ENCODE assay signal across 10 cellular contexts in the genomic region with DNA sequence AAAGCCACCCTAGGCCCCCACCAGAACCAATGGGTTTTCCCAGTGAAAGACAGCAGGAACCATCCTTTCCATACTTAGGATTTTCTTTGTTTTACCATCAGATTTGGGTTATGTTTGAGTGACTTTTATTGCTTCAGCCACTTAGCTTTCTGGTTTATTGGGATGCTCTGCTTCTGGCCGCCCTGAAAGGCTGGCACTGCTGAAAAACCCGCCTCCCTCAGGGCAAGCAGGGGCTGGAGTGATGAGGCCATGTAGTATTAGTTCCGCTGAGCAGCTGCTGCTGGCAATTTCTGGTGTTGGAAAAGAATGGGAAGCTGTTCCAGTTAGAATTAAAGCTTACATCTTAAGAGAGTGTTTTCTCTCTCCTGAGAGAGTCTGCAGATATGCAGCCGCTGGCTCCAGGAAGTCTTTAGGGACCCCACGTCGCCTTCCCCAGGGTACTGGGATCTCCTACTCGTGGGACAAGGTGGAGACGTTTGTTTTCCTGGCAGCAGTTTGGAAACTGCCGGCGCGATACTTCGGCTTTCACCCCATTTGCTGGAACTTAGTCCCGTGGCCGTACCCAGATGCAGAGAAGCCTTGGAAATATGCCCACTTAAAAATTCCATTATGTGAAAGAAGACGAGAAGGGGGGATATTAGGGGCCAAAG.
A peak's percentile ranks its signal among the peaks of the same experiment; 100 is the strongest.
DNase-seq lines count a peak whose midpoint lies in the region; ATAC-seq and TF ChIP-seq lines count a peak whose summit lies in the region.
"Had no signal": no experiment of that assay in that cellular context is flagged by ENCODE, and none has a peak within 500 bp of the region (broad histone marks: within the 10 kb centered on the region; RNA-seq: fewer than 3 reads in every experiment).

No MANE protein-coding gene starts in this region.

- ATAC-seq in T-helper 17 cell: no peak
- ATAC-seq in HG03039 (IDR thresholded peaks at IDR 0.05; ENCODE audit: unreplicated experiment): no peak
- ATAC-seq in GM19395 (IDR thresholded peaks at IDR 0.05; ENCODE audit: unreplicated experiment): no peak
- ATAC-seq: left lobe of liver had no signal

- H3K27ac Mint-ChIP-seq in T-helper 17 cell (peak overlapping the region; percentile 82), glutamatergic neuron (ENCODE audit: unreplicated experiment) (peak overlapping the region; percentile 76)

- no peaks in the 10 kb centered on the region for H3K36me3 ChIP-seq in BE2C

- H3K27me3 ChIP-seq in BE2C: no peaks in the 10 kb centered on the region

- H3K36me3 Mint-ChIP-seq in T-helper 17 cell (ENCODE audit: low read depth) (peaks cover 6% of the 10 kb centered on the region), glutamatergic neuron (ENCODE audit: unreplicated experiment) (no peaks in the 10 kb centered on the region)

- H3K4me3 Mint-ChIP-seq in T-helper 17 cell (no peak overlapping the region), glutamatergic neuron (ENCODE audit: unreplicated experiment) (peak overlapping the region; percentile 27)

- TF ChIP-seq CTCF in BE2C (IDR thresholded peaks at IDR 0.05; ENCODE audit: low read depth, low read length) (no peak), glutamatergic neuron (IDR thresholded peaks at IDR 0.05; ENCODE audit: partially characterized antibody, unreplicated experiment) (no peak)

- H3K4me1 Mint-ChIP-seq in T-helper 17 cell (peaks cover 62% of the 10 kb centered on the region), glutamatergic neuron (ENCODE audit: low read depth, unreplicated experiment) (peaks cover 33% of the 10 kb centered on the region)

- H3K9me3 Mint-ChIP-seq in glutamatergic neuron (ENCODE audit: unreplicated experiment): peaks cover 15% of the 10 kb centered on the region

- H3K27me3 Mint-ChIP-seq in T-helper 17 cell (no peaks in the 10 kb centered on the region), glutamatergic neuron (ENCODE audit: unreplicated experiment) (peaks cover 3% of the 10 kb centered on the region)

- peak overlapping the region; percentile 35 for H3K4me3 ChIP-seq in BE2C (ENCODE audit: low read depth, low read length)

- peak; percentile 51 for DNase-seq in BE2C
- DNase-seq in T-helper 17 cell: no peak
- peak; percentile 27 for DNase-seq in glutamatergic neuron
- DNase-seq in pons (ENCODE audit: low spot score): peak; percentile 40
- DNase-seq in HT-29 (ENCODE audit: low spot score): no peak
- no peak for DNase-seq in stimulated activated naive CD4-positive, alpha-beta T cell (lab: John Stamatoyannopoulos, UW)
- DNase-seq: activated gamma-delta T cell treated with Interleukin-2 at 50 U/mL for 16 hours had no signal

- H3K4me1 ChIP-seq in BE2C: 0 out of 2 replicates have a peak, but pooled peaks cover 8% of the 10 kb centered on the region

- H3K9me3 ChIP-seq in BE2C: no peaks in the 10 kb centered on the region
- no peaks in the 10 kb centered on the region for H3K9me3 ChIP-seq in T-helper 17 cell (ENCODE audit: control insufficient read depth, low read length, poor library complexity, severe bottlenecking)

Comparison
In these comparisons a context has a peak if more than half of its experiments do, and no peak if none do; other contexts are left out.
1. DNase-seq: peak in BE2C (single experiment), glutamatergic neuron (single experiment) and pons (single experiment); none in T-helper 17 cell (0 of 3), HT-29 (single experiment) and stimulated activated naive CD4-positive, alpha-beta T cell (0 of 6).